ENCODE assay signal across 1 cellular context in the genomic region with DNA sequence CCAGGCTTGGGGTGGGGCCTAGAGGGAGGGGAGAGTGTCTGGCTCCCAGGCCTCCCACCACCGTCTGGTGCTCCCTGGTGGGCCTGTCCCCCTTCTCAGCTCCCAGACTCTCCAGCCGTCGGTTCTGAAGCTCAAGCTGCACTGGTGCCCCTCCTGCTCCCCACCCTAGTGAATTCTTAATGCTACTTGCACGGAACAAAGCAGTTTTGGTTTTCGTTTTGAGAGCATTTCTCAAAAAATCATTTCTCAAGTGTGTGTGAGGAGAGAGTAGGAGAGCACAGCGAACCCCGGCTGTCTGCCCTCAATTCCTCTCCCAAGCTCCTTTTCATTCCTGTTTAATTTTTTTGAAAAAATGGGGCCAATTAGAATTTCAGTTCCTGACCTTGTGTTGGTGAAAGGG.
TF ChIP-seq lines count a peak whose summit lies in the region.

No MANE protein-coding gene starts in this region.

TF ChIP-seq in A549, 52 proteins besides CTCF, POLR2A, EP300 and RAD21 (continued from another document):
- TF ChIP-seq, protein P1, sequence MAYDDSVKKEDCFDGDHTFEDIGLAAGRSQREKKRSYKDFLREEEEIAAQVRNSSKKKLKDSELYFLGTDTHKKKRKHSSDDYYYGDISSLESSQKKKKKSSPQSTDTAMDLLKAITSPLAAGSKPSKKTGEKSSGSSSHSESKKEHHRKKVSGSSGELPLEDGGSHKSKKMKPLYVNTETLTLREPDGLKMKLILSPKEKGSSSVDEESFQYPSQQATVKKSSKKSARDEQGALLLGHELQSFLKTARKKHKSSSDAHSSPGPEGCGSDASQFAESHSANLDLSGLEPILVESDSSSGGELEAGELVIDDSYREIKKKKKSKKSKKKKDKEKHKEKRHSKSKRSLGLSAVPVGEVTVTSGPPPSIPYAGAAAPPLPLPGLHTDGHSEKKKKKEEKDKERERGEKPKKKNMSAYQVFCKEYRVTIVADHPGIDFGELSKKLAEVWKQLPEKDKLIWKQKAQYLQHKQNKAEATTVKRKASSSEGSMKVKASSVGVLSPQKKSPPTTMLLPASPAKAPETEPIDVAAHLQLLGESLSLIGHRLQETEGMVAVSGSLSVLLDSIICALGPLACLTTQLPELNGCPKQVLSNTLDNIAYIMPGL (CRISPR knock-in tag; IDR thresholded peaks at IDR 0.05; ENCODE audit: borderline replicate concordance) = no peak
